In genomic region chr7:32728412-32729334, GRCh38 we compare ENCODE assay signal across 8 cellular contexts.
DNase-seq lines count a peak whose midpoint lies in the region; ATAC-seq and TF ChIP-seq lines count a peak whose summit lies in the region.
"Not testable (repeated sequence)": the region's sequence is repeated elsewhere in the genome, so short reads cannot be mapped to it uniquely, and the experiment has no call there.

No MANE protein-coding gene starts in this region.

- not testable (repeated sequence) for H3K36me3 Mint-ChIP-seq in naive B cell

- not testable (repeated sequence) for H3K4me1 Mint-ChIP-seq in naive B cell; stimulated activated naive CD8-positive, alpha-beta T cell treated with anti-CD3 and anti-CD28 coated beads, Interleukin-15, amount 100 ng/mL, for 72 hours

- H3K9me3 Mint-ChIP-seq in naive B cell; stimulated activated naive CD8-positive, alpha-beta T cell treated with anti-CD3 and anti-CD28 coated beads, Interleukin-15, amount 100 ng/mL, for 72 hours: not testable (repeated sequence)

- peak overlapping the region; percentile 62 for H3K4me3 ChIP-seq in fibroblast of pulmonary artery (replicated peaks; ENCODE audit: low read depth, low read length)

- H3K4me3 Mint-ChIP-seq in naive B cell = peak overlapping the region; percentile 75 to 94 (median 88)
- peak overlapping the region; percentile 81 to 84 for H3K4me3 Mint-ChIP-seq in stimulated activated naive CD8-positive, alpha-beta T cell treated with anti-CD3 and anti-CD28 coated beads, Interleukin-15, amount 100 ng/mL, for 72 hours

- DNase-seq in Daoy (ENCODE audit: low read depth) = peak; percentile 92
- peak; percentile 35 for DNase-seq in GOT3 (lab: John Stamatoyannopoulos, UW)
- DNase-seq in KG1 (lab: John Stamatoyannopoulos, UW) = peak; percentile 5
- DNase-seq in RPMI8226 = peak; percentile 67
- peak; percentile 80 for DNase-seq in activated effector memory CD4-positive, alpha-beta T cell treated with anti-CD3 and anti-CD28 coated beads, Interleukin-2, amount 50 U/mL, for 16 hours
- DNase-seq in fibroblast of pulmonary artery (ENCODE audit: low read depth) = peak; percentile 58
- DNase-seq in naive B cell = peak; percentile 58
- peak; percentile 47 to 50 for DNase-seq in stimulated activated naive CD8-positive, alpha-beta T cell treated with anti-CD3 and anti-CD28 coated beads, Interleukin-15, amount 100 ng/mL, for 72 hours

- TF ChIP-seq CTCF in fibroblast of pulmonary artery (IDR thresholded peaks at IDR 0.05; ENCODE audit: low read length, missing control alignments) = not testable (repeated sequence)

- H3K27ac Mint-ChIP-seq in naive B cell = peak overlapping the region in 1 of 6 donors; percentile 62
- H3K27ac Mint-ChIP-seq in stimulated activated naive CD8-positive, alpha-beta T cell treated with anti-CD3 and anti-CD28 coated beads, Interleukin-15, amount 100 ng/mL, for 72 hours = not testable (repeated sequence)

- not testable (repeated sequence) for H3K27me3 Mint-ChIP-seq in naive B cell
- H3K27me3 Mint-ChIP-seq in stimulated activated naive CD8-positive, alpha-beta T cell treated with anti-CD3 and anti-CD28 coated beads, Interleukin-15, amount 100 ng/mL, for 72 hours = peaks cover 49% of the 10 kb centered on the region

- ATAC-seq in naive B cell (ENCODE audit: low read depth in 2 of 2) = peak; percentile 71 to 72
- peak; percentile 82 for ATAC-seq in stimulated activated naive CD8-positive, alpha-beta T cell treated with anti-CD3 and anti-CD28 coated beads, Interleukin-15, amount 100 ng/mL, for 72 hours

Comparison
In these comparisons a context has a peak if more than half of its experiments do, and no peak if none do; other contexts are left out.
1. Peak in every context shown above with its lines: DNase-seq, ATAC-seq and H3K4me3 ChIP-seq.
2. DNase-seq: peak in every context shown above with its lines; median percentile 92 in Daoy; 80 in activated effector memory CD4-positive, alpha-beta T cell treated with anti-CD3 and anti-CD28 coated beads, Interleukin-2, amount 50 U/mL, for 16 hours; 67 in RPMI8226; 58 in fibroblast of pulmonary artery; 58 in naive B cell; 48 in stimulated activated naive CD8-positive, alpha-beta T cell treated with anti-CD3 and anti-CD28 coated beads, Interleukin-15, amount 100 ng/mL, for 72 hours; 35 in GOT3; 5 in KG1.